ENCODE assay signal across 3 cellular contexts in the genomic region with DNA sequence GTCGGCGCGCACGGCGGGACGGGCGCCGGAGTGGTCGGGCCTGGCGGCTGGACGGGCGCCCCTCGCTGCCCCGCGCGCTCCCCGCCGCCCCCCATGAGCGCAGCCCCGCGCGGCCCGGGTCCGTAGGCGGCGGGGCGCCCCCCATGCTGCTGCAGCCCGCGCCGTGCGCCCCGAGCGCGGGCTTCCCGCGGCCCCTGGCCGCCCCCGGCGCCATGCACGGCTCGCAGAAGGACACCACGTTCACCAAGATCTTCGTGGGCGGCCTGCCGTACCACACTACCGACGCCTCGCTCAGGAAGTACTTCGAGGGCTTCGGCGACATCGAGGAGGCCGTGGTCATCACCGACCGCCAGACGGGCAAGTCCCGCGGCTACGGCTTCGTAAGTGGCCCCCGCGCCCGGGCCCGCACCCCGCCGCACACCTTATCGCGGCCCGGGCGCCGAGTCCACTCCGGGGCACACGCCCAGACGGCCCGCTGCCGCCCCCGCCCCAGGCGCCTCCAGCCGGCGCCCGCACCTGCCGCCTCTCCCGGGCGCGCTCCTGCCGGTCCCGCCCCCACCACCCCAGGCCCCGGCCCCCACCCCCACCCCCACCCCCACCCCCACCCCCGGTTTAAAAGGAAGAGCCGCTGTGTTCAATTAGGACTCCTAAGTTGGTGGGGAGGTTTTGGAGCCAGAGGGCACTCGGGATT.
TF ChIP-seq lines count a peak whose summit lies in the region.

No MANE protein-coding gene starts in this region.

TF ChIP-seq in GM12891, 5 proteins besides CTCF, POLR2A, EP300 and RAD21:
- TF ChIP-seq POU2F2 (IDR thresholded peaks at IDR 0.05; ENCODE audit: low read depth, low read length) (no peak), SPI1 (IDR thresholded peaks at IDR 0.05; ENCODE audit: low read depth, low read length) (no peak), PAX5 (IDR thresholded peaks at IDR 0.05; ENCODE audit: insufficient read depth, low read length, severe bottlenecking) (no peak), POLR2AphosphoS5 (IDR thresholded peaks at IDR 0.05; ENCODE audit: low read depth, low read length) (peak; percentile 69), TAF1 (IDR thresholded peaks at IDR 0.05; ENCODE audit: low read depth, low read length) (no peak)

TF ChIP-seq in K562, 482 proteins besides CTCF, POLR2A, EP300 and RAD21 (continues in another document):
- TF ChIP-seq JUND (IDR thresholded peaks at IDR 0.05; ENCODE audit: borderline replicate concordance, low read depth, low read length) (no peak), JUND (tag; IDR thresholded peaks at IDR 0.05; ENCODE audit: borderline replicate concordance, low read depth, low read length) (no peak), PPARD (CRISPR knock-in tag; IDR thresholded peaks at IDR 0.05) (no peak), RBM34 (IDR thresholded peaks at IDR 0.05; ENCODE audit: borderline replicate concordance, insufficient read depth, low read length) (no peak), FIP1L1 (IDR thresholded peaks at IDR 0.05; ENCODE audit: low read depth, low read length, poor library complexity, severe bottlenecking) (peak; percentile 39), TCF7L2 (IDR thresholded peaks at IDR 0.05; ENCODE audit: low read depth, low read length) (no peak), TCF7 (IDR thresholded peaks at IDR 0.05; ENCODE audit: borderline replicate concordance) (no peak)
- TF ChIP-seq, protein P1, sequence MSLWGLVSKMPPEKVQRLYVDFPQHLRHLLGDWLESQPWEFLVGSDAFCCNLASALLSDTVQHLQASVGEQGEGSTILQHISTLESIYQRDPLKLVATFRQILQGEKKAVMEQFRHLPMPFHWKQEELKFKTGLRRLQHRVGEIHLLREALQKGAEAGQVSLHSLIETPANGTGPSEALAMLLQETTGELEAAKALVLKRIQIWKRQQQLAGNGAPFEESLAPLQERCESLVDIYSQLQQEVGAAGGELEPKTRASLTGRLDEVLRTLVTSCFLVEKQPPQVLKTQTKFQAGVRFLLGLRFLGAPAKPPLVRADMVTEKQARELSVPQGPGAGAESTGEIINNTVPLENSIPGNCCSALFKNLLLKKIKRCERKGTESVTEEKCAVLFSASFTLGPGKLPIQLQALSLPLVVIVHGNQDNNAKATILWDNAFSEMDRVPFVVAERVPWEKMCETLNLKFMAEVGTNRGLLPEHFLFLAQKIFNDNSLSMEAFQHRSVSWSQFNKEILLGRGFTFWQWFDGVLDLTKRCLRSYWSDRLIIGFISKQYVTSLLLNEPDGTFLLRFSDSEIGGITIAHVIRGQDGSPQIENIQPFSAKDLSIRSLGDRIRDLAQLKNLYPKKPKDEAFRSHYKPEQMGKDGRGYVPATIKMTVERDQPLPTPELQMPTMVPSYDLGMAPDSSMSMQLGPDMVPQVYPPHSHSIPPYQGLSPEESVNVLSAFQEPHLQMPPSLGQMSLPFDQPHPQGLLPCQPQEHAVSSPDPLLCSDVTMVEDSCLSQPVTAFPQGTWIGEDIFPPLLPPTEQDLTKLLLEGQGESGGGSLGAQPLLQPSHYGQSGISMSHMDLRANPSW (CRISPR knock-in tag; IDR thresholded peaks at IDR 0.05) = no peak
- TF ChIP-seq, protein P2, sequence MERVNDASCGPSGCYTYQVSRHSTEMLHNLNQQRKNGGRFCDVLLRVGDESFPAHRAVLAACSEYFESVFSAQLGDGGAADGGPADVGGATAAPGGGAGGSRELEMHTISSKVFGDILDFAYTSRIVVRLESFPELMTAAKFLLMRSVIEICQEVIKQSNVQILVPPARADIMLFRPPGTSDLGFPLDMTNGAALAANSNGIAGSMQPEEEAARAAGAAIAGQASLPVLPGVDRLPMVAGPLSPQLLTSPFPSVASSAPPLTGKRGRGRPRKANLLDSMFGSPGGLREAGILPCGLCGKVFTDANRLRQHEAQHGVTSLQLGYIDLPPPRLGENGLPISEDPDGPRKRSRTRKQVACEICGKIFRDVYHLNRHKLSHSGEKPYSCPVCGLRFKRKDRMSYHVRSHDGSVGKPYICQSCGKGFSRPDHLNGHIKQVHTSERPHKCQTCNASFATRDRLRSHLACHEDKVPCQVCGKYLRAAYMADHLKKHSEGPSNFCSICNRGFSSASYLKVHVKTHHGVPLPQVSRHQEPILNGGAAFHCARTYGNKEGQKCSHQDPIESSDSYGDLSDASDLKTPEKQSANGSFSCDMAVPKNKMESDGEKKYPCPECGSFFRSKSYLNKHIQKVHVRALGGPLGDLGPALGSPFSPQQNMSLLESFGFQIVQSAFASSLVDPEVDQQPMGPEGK (CRISPR knock-in tag; IDR thresholded peaks at IDR 0.05; ENCODE audit: borderline replicate concordance) = no peak
- TF ChIP-seq, protein P3, sequence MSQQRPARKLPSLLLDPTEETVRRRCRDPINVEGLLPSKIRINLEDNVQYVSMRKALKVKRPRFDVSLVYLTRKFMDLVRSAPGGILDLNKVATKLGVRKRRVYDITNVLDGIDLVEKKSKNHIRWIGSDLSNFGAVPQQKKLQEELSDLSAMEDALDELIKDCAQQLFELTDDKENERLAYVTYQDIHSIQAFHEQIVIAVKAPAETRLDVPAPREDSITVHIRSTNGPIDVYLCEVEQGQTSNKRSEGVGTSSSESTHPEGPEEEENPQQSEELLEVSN (IDR thresholded peaks at IDR 0.05; ENCODE audit: borderline replicate concordance in 1 of 2, extremely low read depth in 1 of 2, insufficient read depth in 1 of 2, insufficient read length in 1 of 2, low read depth in 1 of 2, low read length in 1 of 2, poor library complexity in 1 of 2, severe bottlenecking in 1 of 2) = peak in 1 of 2 experiments; percentile 52
- TF ChIP-seq, protein P4, sequence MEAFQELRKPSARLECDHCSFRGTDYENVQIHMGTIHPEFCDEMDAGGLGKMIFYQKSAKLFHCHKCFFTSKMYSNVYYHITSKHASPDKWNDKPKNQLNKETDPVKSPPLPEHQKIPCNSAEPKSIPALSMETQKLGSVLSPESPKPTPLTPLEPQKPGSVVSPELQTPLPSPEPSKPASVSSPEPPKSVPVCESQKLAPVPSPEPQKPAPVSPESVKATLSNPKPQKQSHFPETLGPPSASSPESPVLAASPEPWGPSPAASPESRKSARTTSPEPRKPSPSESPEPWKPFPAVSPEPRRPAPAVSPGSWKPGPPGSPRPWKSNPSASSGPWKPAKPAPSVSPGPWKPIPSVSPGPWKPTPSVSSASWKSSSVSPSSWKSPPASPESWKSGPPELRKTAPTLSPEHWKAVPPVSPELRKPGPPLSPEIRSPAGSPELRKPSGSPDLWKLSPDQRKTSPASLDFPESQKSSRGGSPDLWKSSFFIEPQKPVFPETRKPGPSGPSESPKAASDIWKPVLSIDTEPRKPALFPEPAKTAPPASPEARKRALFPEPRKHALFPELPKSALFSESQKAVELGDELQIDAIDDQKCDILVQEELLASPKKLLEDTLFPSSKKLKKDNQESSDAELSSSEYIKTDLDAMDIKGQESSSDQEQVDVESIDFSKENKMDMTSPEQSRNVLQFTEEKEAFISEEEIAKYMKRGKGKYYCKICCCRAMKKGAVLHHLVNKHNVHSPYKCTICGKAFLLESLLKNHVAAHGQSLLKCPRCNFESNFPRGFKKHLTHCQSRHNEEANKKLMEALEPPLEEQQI (IDR thresholded peaks at IDR 0.05) = no peak
- TF ChIP-seq, protein P5, sequence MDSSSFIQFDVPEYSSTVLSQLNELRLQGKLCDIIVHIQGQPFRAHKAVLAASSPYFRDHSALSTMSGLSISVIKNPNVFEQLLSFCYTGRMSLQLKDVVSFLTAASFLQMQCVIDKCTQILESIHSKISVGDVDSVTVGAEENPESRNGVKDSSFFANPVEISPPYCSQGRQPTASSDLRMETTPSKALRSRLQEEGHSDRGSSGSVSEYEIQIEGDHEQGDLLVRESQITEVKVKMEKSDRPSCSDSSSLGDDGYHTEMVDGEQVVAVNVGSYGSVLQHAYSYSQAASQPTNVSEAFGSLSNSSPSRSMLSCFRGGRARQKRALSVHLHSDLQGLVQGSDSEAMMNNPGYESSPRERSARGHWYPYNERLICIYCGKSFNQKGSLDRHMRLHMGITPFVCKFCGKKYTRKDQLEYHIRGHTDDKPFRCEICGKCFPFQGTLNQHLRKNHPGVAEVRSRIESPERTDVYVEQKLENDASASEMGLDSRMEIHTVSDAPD (CRISPR knock-in tag; IDR thresholded peaks at IDR 0.05) = no peak

TF ChIP-seq in liver, 16 proteins besides CTCF, POLR2A, EP300 and RAD21:
- TF ChIP-seq HNF4G (IDR thresholded peaks at IDR 0.05) (no peak), JUND (IDR thresholded peaks at IDR 0.05) (no peak), HNF4A (conservative IDR thresholded peaks at IDR 0.05) (no peak)
- TF ChIP-seq, protein P6, sequence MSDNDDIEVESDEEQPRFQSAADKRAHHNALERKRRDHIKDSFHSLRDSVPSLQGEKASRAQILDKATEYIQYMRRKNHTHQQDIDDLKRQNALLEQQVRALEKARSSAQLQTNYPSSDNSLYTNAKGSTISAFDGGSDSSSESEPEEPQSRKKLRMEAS (IDR thresholded peaks at IDR 0.05) = no peak
- TF ChIP-seq, protein P7, sequence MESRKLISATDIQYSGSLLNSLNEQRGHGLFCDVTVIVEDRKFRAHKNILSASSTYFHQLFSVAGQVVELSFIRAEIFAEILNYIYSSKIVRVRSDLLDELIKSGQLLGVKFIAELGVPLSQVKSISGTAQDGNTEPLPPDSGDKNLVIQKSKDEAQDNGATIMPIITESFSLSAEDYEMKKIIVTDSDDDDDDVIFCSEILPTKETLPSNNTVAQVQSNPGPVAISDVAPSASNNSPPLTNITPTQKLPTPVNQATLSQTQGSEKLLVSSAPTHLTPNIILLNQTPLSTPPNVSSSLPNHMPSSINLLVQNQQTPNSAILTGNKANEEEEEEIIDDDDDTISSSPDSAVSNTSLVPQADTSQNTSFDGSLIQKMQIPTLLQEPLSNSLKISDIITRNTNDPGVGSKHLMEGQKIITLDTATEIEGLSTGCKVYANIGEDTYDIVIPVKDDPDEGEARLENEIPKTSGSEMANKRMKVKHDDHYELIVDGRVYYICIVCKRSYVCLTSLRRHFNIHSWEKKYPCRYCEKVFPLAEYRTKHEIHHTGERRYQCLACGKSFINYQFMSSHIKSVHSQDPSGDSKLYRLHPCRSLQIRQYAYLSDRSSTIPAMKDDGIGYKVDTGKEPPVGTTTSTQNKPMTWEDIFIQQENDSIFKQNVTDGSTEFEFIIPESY (IDR thresholded peaks at IDR 0.05) = no peak
